ENCODE assay signal across 8 cellular contexts in the genomic region with DNA sequence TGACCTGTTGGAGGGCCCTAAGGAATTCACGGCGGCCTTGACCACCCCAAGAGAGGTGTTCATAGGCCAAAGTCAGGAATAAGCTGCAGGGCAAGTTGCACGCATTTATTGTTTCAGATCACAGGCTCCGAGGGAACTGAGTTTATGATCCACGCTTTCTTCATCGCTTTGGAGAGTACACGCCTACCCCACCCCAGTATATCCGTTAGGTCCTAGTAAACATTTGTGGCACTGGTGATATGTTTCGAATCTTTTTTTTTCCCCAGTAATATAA. TPM values are rescaled to one million over a fixed set of nuclear protein-coding genes. Genes with fewer than 3 reads are reported as not detected.
DNase-seq lines count a peak whose midpoint lies in the region; ATAC-seq and TF ChIP-seq lines count a peak whose summit lies in the region.

No MANE protein-coding gene starts in this region.

- H3K27ac ChIP-seq in AG04450 (ENCODE audit: low read depth, low read length), result peak overlapping the region; percentile 94
- peak overlapping the region; percentile 99; the same call in 1 of the 2 replicates for H3K27ac ChIP-seq in HUES6 (ENCODE audit: low read depth, low read length)
- peak overlapping the region; percentile 89 to 95 for H3K27ac ChIP-seq in breast epithelium
- no peak overlapping the region for H3K27ac ChIP-seq in aorta (ENCODE audit: low read depth in 1 of 2, low read length in 2 of 2)

- intact Hi-C loops in breast epithelium (cut with DNase I; ENCODE audit: low total_unique reads), result no loop called here
- intact Hi-C loops in mucosa of descending colon (cut with DNase I, micrococcal nuclease), result no loop called here
- intact Hi-C loops in aorta (cut with DNase I), result no loop called here

- H3K9me3 ChIP-seq in AG04450 (ENCODE audit: control insufficient read depth, insufficient read depth, low read length) (peaks cover 6% of the 10 kb centered on the region; the same call in 1 of the 2 replicates), HUES6 (ENCODE audit: control insufficient read depth, insufficient read depth, low read depth, low read length) (no peaks in the 10 kb centered on the region), breast epithelium (no peaks in the 10 kb centered on the region), mucosa of descending colon (no peaks in the 10 kb centered on the region), aorta (ENCODE audit: control insufficient read depth, low read length) (no peaks in the 10 kb centered on the region)

- WGBS in aorta, 2 donors, result 16 to 21% methylated on average over 9 of the region's 9 CpGs

- DNase-seq in AG04450 (ENCODE audit: low read depth, low spot score), result no peak
- DNase-seq in breast epithelium (ENCODE audit: low spot score in 2 of 2), result no peak
- no peak for DNase-seq in mucosa of descending colon
- no peak for DNase-seq in aorta
- DNase-seq in NCI-H2196 (lab: John Stamatoyannopoulos, UW; ENCODE audit: unreplicated experiment), result no peak

- H3K27me3 ChIP-seq in AG04450 (ENCODE audit: control insufficient read depth, insufficient read depth, low read length) (no peaks in the 10 kb centered on the region), HUES6 (ENCODE audit: control insufficient read depth, insufficient read depth, low read length) (no peaks in the 10 kb centered on the region), breast epithelium (no peaks in the 10 kb centered on the region), aorta (ENCODE audit: control insufficient read depth in 1 of 2, insufficient read depth in 2 of 2, low read length in 1 of 2) (no peaks in the 10 kb centered on the region)

- POLR2A ChIA-PET in AG04450 (lab: Yijun Ruan, JAX), result interaction anchor here (0.8 to 2.0 kb wide), 6 partner anchors 19 to 72 kb away, joined by 3 to 33 read pairs (median 5); a partner anchor contains a TSS

- TF ChIP-seq CTCF in AG04450 (IDR thresholded peaks at IDR 0.05; ENCODE audit: low read depth, low read length) (no peak), breast epithelium (IDR thresholded peaks at IDR 0.05) (no peak), mucosa of descending colon (IDR thresholded peaks at IDR 0.05) (no peak)

- peak overlapping the region; percentile 93 for H3K4me3 ChIP-seq in AG04450 (ENCODE audit: low read depth, low read length)
- peak overlapping the region; percentile 96 for H3K4me3 ChIP-seq in HUES6 (ENCODE audit: low read depth, low read length)
- H3K4me3 ChIP-seq in breast epithelium, result peak overlapping the region; percentile 85 to 96 (median 96)
- peak overlapping the region; percentile 92 for H3K4me3 ChIP-seq in mucosa of descending colon
- peak overlapping the region in 1 of 2 donors; percentile 87 for H3K4me3 ChIP-seq in aorta (ENCODE audit: low read length in 2 of 2)

- peak; percentile 11 for ATAC-seq in mucosa of descending colon
- ATAC-seq in aorta (ENCODE audit: low FRiP score), result no peak
- no peak for ATAC-seq in activated CD4-positive, CD25-positive, alpha-beta regulatory T cell treated with anti-CD3 and anti-CD28 coated beads, Interleukin-2, amount 50 U/mL, for 24 hours
- no peak for ATAC-seq in HG03520 (IDR thresholded peaks at IDR 0.05; ENCODE audit: unreplicated experiment)

- CTCF ChIA-PET in AG04450 (lab: Charles Lee), result interaction anchor here (0.9 kb wide), 1 partner anchor 251 kb away, joined by 3 read pairs; no protein-coding TSS in a partner anchor

- H3K36me3 ChIP-seq in HUES6 (ENCODE audit: control insufficient read depth, insufficient read depth, low read length) (peaks cover 49% of the 10 kb centered on the region), breast epithelium (peaks cover 5% of the 10 kb centered on the region), mucosa of descending colon (ENCODE audit: low read depth) (no peaks in the 10 kb centered on the region), aorta (ENCODE audit: control insufficient read depth in 1 of 2, insufficient read depth in 2 of 2, low read length in 1 of 2) (no peaks in the 10 kb centered on the region)

- H3K4me1 ChIP-seq in HUES6 (ENCODE audit: control insufficient read depth, insufficient read depth, low read length) (peaks cover 10% of the 10 kb centered on the region), breast epithelium (peaks cover 5 to 10% of the 10 kb centered on the region in 2 donors), mucosa of descending colon (ENCODE audit: low read depth) (peaks cover 22% of the 10 kb centered on the region), aorta (ENCODE audit: control insufficient read depth in 1 of 2, insufficient read depth in 2 of 2, low read length in 2 of 2) (no peaks in the 10 kb centered on the region)

- no peak for TF ChIP-seq POLR2A in breast epithelium (IDR thresholded peaks at IDR 0.05)

- peak overlapping the region; percentile 99 for H3K9ac ChIP-seq in HUES6 (ENCODE audit: low read length)

RNA-seq across cellular contexts. Expression of a gene that starts 0.8 kb away (rescaled TPM):
- polyA plus RNA-seq in AG04450 (2011; rRNA removed) (369 and 464 TPM in 2 replicates), aorta (100 to 1,000 TPM in 1 of 2 donors, 10 to 100 TPM in 1; 41.2 to 117 TPM)
- polyA minus RNA-seq in AG04450 (2011; rRNA and poly(A)+ RNA removed), result 418 and 548 TPM in 2 replicates
- total RNA-seq in breast epithelium (100 to 1,000 TPM; 114 to 116 (median 116) TPM), mucosa of descending colon (100 to 1,000 TPM; 202 to 232 (median 223) TPM), aorta (100 to 1,000 TPM; 196 to 206 TPM)

RNA-seq across cellular contexts. Expression of a gene that starts 7.5 kb away (rescaled TPM):
- polyA plus RNA-seq in AG04450 (2011; rRNA removed) (10.6 and 12.6 TPM in 2 replicates), aorta (1 to 10 TPM; 3.8 to 6.2 TPM)
- polyA minus RNA-seq in AG04450 (2011; rRNA and poly(A)+ RNA removed), result 14.5 and 19.6 TPM in 2 replicates
- total RNA-seq in breast epithelium (10 to 100 TPM; 14.6 to 19.0 (median 18.4) TPM), mucosa of descending colon (10 to 100 TPM; 15.4 to 17.6 (median 16.7) TPM), aorta (10 to 100 TPM; 12.5 to 13.3 TPM)

RNA-seq across cellular contexts. Expression of a gene that starts 19.4 kb away (rescaled TPM):
- 38.8 and 43.6 TPM in 2 replicates for polyA plus RNA-seq in AG04450 (2011; rRNA removed)
- polyA minus RNA-seq in AG04450 (2011; rRNA and poly(A)+ RNA removed), result 5.2 and 5.7 TPM in 2 replicates
- 10 to 100 TPM; 22.9 to 42.9 (median 25.2) TPM for total RNA-seq in breast epithelium
- total RNA-seq in mucosa of descending colon, result 10 to 100 TPM; 39.7 to 54.2 (median 53.1) TPM
- total RNA-seq in aorta, result 10 to 100 TPM; 23.1 to 27.7 TPM
- 100 to 1,000 TPM in 1 of 2 donors, 10 to 100 TPM in 1; 79.3 to 121 TPM for polyA plus RNA-seq in aorta

RNA-seq across cellular contexts. Expression of a gene that starts 19.5 kb away (rescaled TPM):
- polyA plus RNA-seq in AG04450 (2011; rRNA removed) (4.6 and 4.7 TPM in 2 replicates), aorta (10 to 100 TPM in 1 of 2 donors, 1 to 10 TPM in 1; 8.8 to 16.3 TPM)
- 19.3 and 22.0 TPM in 2 replicates for polyA minus RNA-seq in AG04450 (2011; rRNA and poly(A)+ RNA removed)
- total RNA-seq in breast epithelium (10 to 100 TPM in 1 of 3 donors, 1 to 10 TPM in 2; 5.4 to 16.1 (median 5.8) TPM), mucosa of descending colon (10 to 100 TPM; 11.6 to 18.6 (median 13.3) TPM), aorta (10 to 100 TPM; 11.1 to 11.7 TPM)

RNA-seq across cellular contexts. Expression of a gene that starts 23.8 kb away (rescaled TPM):
- 14.5 and 20.2 TPM in 2 replicates for polyA plus RNA-seq in AG04450 (2011; rRNA removed)
- polyA minus RNA-seq in AG04450 (2011; rRNA and poly(A)+ RNA removed), result 5.3 and 7.4 TPM in 2 replicates
- 10 to 100 TPM; 19.0 to 38.0 (median 29.6) TPM for total RNA-seq in breast epithelium
- total RNA-seq in mucosa of descending colon, result 10 to 100 TPM; 27.3 to 34.2 (median 29.1) TPM
- 10 to 100 TPM; 26.7 to 39.7 TPM for total RNA-seq in aorta
- 10 to 100 TPM; 12.6 to 45.2 TPM for polyA plus RNA-seq in aorta

Comparison
In these comparisons a context has a peak if more than half of its experiments do, and no peak if none do; other contexts are left out.
1. H3K27ac ChIP-seq: peak in AG04450 (single experiment), HUES6 (single experiment) and breast epithelium (2 of 2); none in aorta (0 of 2).